ENCODE assay signal across 1 cellular context in the genomic region with DNA sequence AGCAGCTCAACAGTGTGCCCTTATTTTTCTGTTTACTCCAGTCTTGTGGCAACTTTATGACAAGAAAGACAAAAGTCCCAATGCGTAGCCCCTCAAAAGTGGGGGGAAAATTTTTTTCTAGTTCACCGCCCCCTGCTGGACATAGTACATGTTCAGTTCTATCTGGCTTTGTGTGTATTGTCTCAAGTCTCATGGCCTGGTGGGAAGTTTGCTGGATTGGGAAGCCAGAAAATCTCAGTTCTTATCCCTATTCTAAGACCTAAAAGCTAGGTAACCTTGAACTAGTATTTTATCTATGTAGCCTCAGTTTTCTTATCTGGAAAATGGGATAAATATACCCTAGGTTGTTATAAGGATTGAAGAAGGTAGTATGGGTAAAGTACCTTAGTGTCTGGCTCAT.
TF ChIP-seq lines count a peak whose summit lies in the region.

No MANE protein-coding gene starts in this region.

TF ChIP-seq in HCT116, 20 proteins besides CTCF, POLR2A, EP300 and RAD21 (continued from another document):
- TF ChIP-seq ZBTB33 (IDR thresholded peaks at IDR 0.05; ENCODE audit: extremely low read depth, insufficient replicate concordance, low read length) = no peak
- no peak for TF ChIP-seq SRF (IDR thresholded peaks at IDR 0.05; ENCODE audit: low read depth)
- no peak for TF ChIP-seq POLR2AphosphoS5 (IDR thresholded peaks at IDR 0.05; ENCODE audit: low read depth, low read length)
- no peak for TF ChIP-seq EGR1 (IDR thresholded peaks at IDR 0.05; ENCODE audit: low read depth)
- no peak for TF ChIP-seq SIN3A (IDR thresholded peaks at IDR 0.05; ENCODE audit: low read depth)
- TF ChIP-seq JUND (IDR thresholded peaks at IDR 0.05) = no peak
- TF ChIP-seq CBX3 (IDR thresholded peaks at IDR 0.05; ENCODE audit: low read depth) = no peak
- no peak for TF ChIP-seq EZH2phosphoT487 (IDR thresholded peaks at IDR 0.05; ENCODE audit: borderline replicate concordance)
- TF ChIP-seq, protein P1, sequence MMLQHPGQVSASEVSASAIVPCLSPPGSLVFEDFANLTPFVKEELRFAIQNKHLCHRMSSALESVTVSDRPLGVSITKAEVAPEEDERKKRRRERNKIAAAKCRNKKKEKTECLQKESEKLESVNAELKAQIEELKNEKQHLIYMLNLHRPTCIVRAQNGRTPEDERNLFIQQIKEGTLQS (IDR thresholded peaks at IDR 0.05) = no peak
- TF ChIP-seq TCF7L2 (IDR thresholded peaks at IDR 0.05; ENCODE audit: borderline replicate concordance, extremely low read depth, insufficient read depth, insufficient read length) = no peak
